In the genomic region with DNA sequence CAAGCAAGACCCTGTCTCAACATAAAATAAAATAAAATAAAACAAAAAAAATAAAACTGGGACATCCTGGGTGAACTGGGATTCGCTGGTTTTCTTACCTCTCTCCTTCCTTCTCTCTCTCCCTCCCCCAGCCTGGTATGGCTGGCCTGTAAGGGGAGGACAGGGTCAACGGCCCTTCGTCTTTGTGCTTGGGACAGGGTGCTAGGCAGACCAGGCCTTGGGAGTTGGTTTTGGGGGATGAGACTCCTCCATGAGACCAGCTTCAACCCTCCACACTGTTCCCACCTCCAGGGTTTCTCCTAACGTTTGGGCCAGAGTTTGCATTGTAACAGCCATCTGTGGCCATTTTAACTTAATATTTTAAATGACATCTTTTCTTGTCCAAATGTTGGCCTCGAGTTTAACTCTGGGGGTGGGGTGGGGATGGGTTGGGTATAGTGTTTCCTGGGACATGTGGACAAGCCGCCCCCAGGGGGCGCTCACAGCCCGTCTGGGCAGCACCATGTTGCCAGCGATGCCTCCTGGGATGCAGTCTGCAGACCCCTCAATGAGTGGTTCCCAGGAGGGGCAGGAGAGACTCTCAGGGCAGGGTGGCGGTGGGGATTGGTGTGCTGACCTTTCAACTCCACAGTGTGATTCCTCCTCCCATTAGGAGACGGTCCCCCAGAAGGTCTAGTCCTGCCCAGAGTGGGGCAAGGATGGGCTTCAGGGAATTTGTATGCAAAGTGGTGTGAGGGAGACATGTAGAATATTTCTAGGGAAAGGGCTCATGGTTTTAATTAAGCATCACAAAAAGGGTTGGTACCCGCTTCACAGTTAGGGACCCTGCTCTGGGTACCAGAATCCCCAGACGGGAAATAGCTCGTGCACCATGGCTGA, we compare ENCODE assay signal across 8 cellular contexts. TPM values are rescaled to one million over a fixed set of nuclear protein-coding genes. Genes with fewer than 3 reads are reported as not detected.
DNase-seq lines count a peak whose midpoint lies in the region; ATAC-seq and TF ChIP-seq lines count a peak whose summit lies in the region.

No MANE protein-coding gene starts in this region.

- DNase-seq in DMS114 treated with DMSO at 0.1 percent for 48 hours (lab: John Stamatoyannopoulos, UW; ENCODE audit: unreplicated experiment) (peak; percentile 37), KG1 (lab: John Stamatoyannopoulos, UW) (peak; percentile 28), T follicular helper cell (ENCODE audit: low read depth) (peak; percentile 48), right atrium auricular region (ENCODE audit: low spot score) (no peak), cerebellum (ENCODE audit: low spot score) (no peak)
- peak; percentile 37 for DNase-seq in activated naive CD8-positive, alpha-beta T cell treated with anti-CD3 and anti-CD28 coated beads, Interleukin-2, amount 50 U/mL, for 16 hours (ENCODE audit: low read depth, low spot score)
- peak; percentile 31 to 54 (median 42) for DNase-seq in stimulated activated CD4-positive, alpha-beta T cell treated with anti-CD3 and anti-CD28 coated beads, Interleukin-12 subunit alpha, Interleukin-12 subunit beta, amount 100 ng/mL, for 48 hours (ENCODE audit: low read depth in 2 of 3, low spot score in 1 of 3)

- ATAC-seq in HG02571 (IDR thresholded peaks at IDR 0.05; ENCODE audit: unreplicated experiment) = no peak

- no peaks in the 10 kb centered on the region for H3K9me3 ChIP-seq in right atrium auricular region

- peak; percentile 78 to 87 for TF ChIP-seq CTCF in right atrium auricular region (IDR thresholded peaks at IDR 0.05)

- no peak overlapping the region for H3K4me3 ChIP-seq in right atrium auricular region

- no peak overlapping the region for H3K27ac ChIP-seq in right atrium auricular region

- no peaks in the 10 kb centered on the region for H3K36me3 ChIP-seq in right atrium auricular region

- peaks cover 0 to 3% of the 10 kb centered on the region in 2 donors for H3K4me1 ChIP-seq in right atrium auricular region

- no peaks in the 10 kb centered on the region for H3K27me3 ChIP-seq in right atrium auricular region

RNA-seq across cellular contexts. Expression of a gene that starts 37.7 kb away (rescaled TPM):
- total RNA-seq in right atrium auricular region (not detected), cerebellum (not detected)

Comparison
In these comparisons a context has a peak if more than half of its experiments do, and no peak if none do; other contexts are left out.
1. DNase-seq: peak in DMS114 treated with DMSO at 0.1 percent for 48 hours (single experiment), KG1 (single experiment), T follicular helper cell (single experiment), activated naive CD8-positive, alpha-beta T cell treated with anti-CD3 and anti-CD28 coated beads, Interleukin-2, amount 50 U/mL, for 16 hours (single experiment) and stimulated activated CD4-positive, alpha-beta T cell treated with anti-CD3 and anti-CD28 coated beads, Interleukin-12 subunit alpha, Interleukin-12 subunit beta, amount 100 ng/mL, for 48 hours (3 of 3); none in right atrium auricular region (single experiment) and cerebellum (single experiment).